ENCODE assay signal across 8 cellular contexts in genomic region chr6:79869600-79870084, GRCh38.
A peak's percentile ranks its signal among the peaks of the same experiment; 100 is the strongest.
DNase-seq lines count a peak whose midpoint lies in the region; ATAC-seq and TF ChIP-seq lines count a peak whose summit lies in the region.

No MANE protein-coding gene starts in this region.

- CTCF ChIA-PET in BJ (lab: Yijun Ruan, JAX): interaction anchor here (0.6 to 2.5 kb wide), 22 partner anchors 10 to 304 kb away, joined by 3 to 12 read pairs (median 4); no protein-coding TSS in a partner anchor

- no peak overlapping the region for H3K4me3 ChIP-seq in BJ (ENCODE audit: low read depth, low read length)

- ATAC-seq in GM19043 (IDR thresholded peaks at IDR 0.05; ENCODE audit: low read depth, unreplicated experiment) (peak; percentile 100), HG03280 (IDR thresholded peaks at IDR 0.05; ENCODE audit: unreplicated experiment) (peak; percentile 100), left lobe of liver (peak; percentile 96)

- peak; percentile 99 for TF ChIP-seq CTCF in BJ (IDR thresholded peaks at IDR 0.05; ENCODE audit: insufficient read depth, low read depth, low read length)

- H3K27me3 ChIP-seq in BJ (ENCODE audit: control insufficient read depth, insufficient read depth, low read length): no peaks in the 10 kb centered on the region

- no peaks in the 10 kb centered on the region for H3K36me3 ChIP-seq in BJ (ENCODE audit: control insufficient read depth, insufficient read depth, low read length)

- POLR2A ChIA-PET in BJ (lab: Charles Lee): no interaction called here

- DNase-seq in BJ (ENCODE audit: low read depth) (no peak), NCI-H226 (peak; percentile 57), cerebellum (ENCODE audit: low spot score) (peak; percentile 82), left lobe of liver (ENCODE audit: low spot score) (peak; percentile 90)
- DNase-seq in activated CD4-positive, alpha-beta T cell treated with anti-CD3 and anti-CD28 coated beads for 24 hours (ENCODE audit: low read depth in 2 of 2): peak; percentile 66 to 77
- DNase-seq in stimulated activated CD4-positive, alpha-beta T cell treated with anti-CD3 and anti-CD28 coated beads, Interleukin-2, amount 100 ng/mL, for 48 hours: peak; percentile 80
